Comparison of ENCODE assay signal across 1 cellular context in genomic region chr7:47579458-47579857, GRCh38.
TF ChIP-seq lines count a peak whose summit lies in the region.

No MANE protein-coding gene starts in this region.

TF ChIP-seq in IMR-90, 13 proteins besides CTCF, POLR2A, EP300 and RAD21:
- TF ChIP-seq USF2 (IDR thresholded peaks at IDR 0.05; ENCODE audit: low read depth, low read length) (no peak), NFE2L2 (IDR thresholded peaks at IDR 0.05; ENCODE audit: low read depth, low read length) (no peak), SMC3 (IDR thresholded peaks at IDR 0.05; ENCODE audit: low read depth, low read length) (no peak), FOS (IDR thresholded peaks at IDR 0.05; ENCODE audit: low read depth, low read length) (no peak), MAFK (IDR thresholded peaks at IDR 0.05; ENCODE audit: low read depth, low read length) (no peak), MAZ (IDR thresholded peaks at IDR 0.05; ENCODE audit: borderline replicate concordance, low read depth, low read length) (no peak), ELK1 (IDR thresholded peaks at IDR 0.05; ENCODE audit: borderline replicate concordance, low read depth, low read length) (no peak), CEBPB (IDR thresholded peaks at IDR 0.05; ENCODE audit: low read depth, low read length) (no peak)
